In the genomic region with DNA sequence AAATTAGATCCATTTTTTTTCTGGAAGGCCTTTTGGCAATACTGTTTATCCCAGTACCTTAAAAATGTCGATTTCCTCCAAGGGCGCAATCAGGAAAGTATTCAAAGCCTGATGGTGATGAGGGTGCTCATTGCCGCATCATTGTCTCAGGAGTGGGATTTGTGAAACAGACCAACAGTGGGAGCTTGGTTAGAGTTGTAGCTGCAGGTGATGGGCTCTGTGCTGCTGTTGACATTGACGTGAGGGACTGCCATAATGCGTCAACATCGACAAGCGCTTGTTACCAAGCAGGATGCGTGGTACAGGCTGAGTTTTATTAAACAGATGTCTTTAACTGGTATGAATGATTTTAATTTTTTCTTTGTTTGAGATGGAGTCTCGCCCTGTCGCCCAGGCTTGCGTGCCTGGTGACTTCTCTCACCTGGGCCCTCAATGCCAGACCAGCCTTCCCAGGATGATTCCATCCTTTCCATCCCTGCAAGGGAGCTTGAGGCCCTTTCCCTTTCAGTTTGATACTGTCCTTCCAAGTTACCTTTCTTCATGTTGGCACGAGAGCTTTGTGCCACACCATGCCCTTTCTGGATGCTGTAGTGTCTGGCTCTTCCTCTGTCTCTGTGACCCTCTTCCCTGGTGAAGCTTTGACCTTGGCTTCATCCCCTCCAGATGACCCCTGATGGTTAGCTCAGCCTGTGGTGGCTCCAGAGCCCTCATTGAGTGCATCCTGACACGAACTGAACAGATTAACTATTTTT, we compare ENCODE assay signal across 14 cellular contexts. TPM values are rescaled to one million over a fixed set of nuclear protein-coding genes. Genes with fewer than 3 reads are reported as not detected.
DNase-seq lines count a peak whose midpoint lies in the region; ATAC-seq and TF ChIP-seq lines count a peak whose summit lies in the region.
"Had no signal": no experiment of that assay in that cellular context is flagged by ENCODE, and none has a peak within 500 bp of the region (broad histone marks: within the 10 kb centered on the region; RNA-seq: fewer than 3 reads in every experiment).

No MANE protein-coding gene starts in this region.

- H3K4me3 ChIP-seq in lower lobe of right lung, result no peak overlapping the region
- H3K4me3 ChIP-seq in transverse colon, result no peak overlapping the region
- H3K4me3 ChIP-seq: Peyer's patch had no signal

- no peak overlapping the region for H3K4me3 Mint-ChIP-seq in stimulated activated naive CD8-positive, alpha-beta T cell treated with anti-CD3 and anti-CD28 coated beads, Interleukin-15, Interleukin-2, amounts not matched to agents 100 ng/mL and 50 ng/mL, for 24 hours
- peak overlapping the region; percentile 39 for H3K4me3 Mint-ChIP-seq in activated T-helper 17 cell treated with anti-CD3 and anti-CD28 coated beads, Interleukin-2, amount 50 U/mL, for 72 hours
- H3K4me3 Mint-ChIP-seq in type B pancreatic cell (no peak overlapping the region), glutamatergic neuron (ENCODE audit: unreplicated experiment) (no peak overlapping the region)
- H3K4me3 Mint-ChIP-seq: activated B cell treated with CpG ODN at 0.5 μM for 24 hours had no signal

- no peak for DNase-seq in stimulated activated naive CD8-positive, alpha-beta T cell treated with anti-CD3 and anti-CD28 coated beads, Interleukin-15, Interleukin-2, amounts not matched to agents 100 U/mL and 50 U/mL, for 24 hours
- DNase-seq in lower lobe of right lung (peak; percentile 7), type B pancreatic cell (ENCODE audit: extremely low spot score, unreplicated experiment) (no peak), transverse colon (no peak), glutamatergic neuron (no peak)
- DNase-seq: activated B cell treated with CpG ODN at 0.5 μM for 24 hours, activated T-cell treated with anti-CD3 and anti-CD28 coated beads for 4 hours, BE2C, left ventricle myocardium superior, NCI-H748 treated with DMSO at 0.1 percent for 48 hours, Peyer's patch had no signal

- no peak for TF ChIP-seq CTCF in lower lobe of right lung (IDR thresholded peaks at IDR 0.05)
- no peak for TF ChIP-seq CTCF in type B pancreatic cell (conservative IDR thresholded peaks at IDR 0.05)
- TF ChIP-seq CTCF in transverse colon (IDR thresholded peaks at IDR 0.05), result no peak
- TF ChIP-seq CTCF in glutamatergic neuron (IDR thresholded peaks at IDR 0.05; ENCODE audit: partially characterized antibody, unreplicated experiment), result no peak

- H3K27me3 Mint-ChIP-seq in stimulated activated naive CD8-positive, alpha-beta T cell treated with anti-CD3 and anti-CD28 coated beads, Interleukin-15, Interleukin-2, amounts not matched to agents 100 ng/mL and 50 ng/mL, for 24 hours, result no peaks in the 10 kb centered on the region
- no peaks in the 10 kb centered on the region for H3K27me3 Mint-ChIP-seq in activated T-helper 17 cell treated with anti-CD3 and anti-CD28 coated beads, Interleukin-2, amount 50 U/mL, for 72 hours
- no peaks in the 10 kb centered on the region for H3K27me3 Mint-ChIP-seq in type B pancreatic cell
- peaks cover 5% of the 10 kb centered on the region for H3K27me3 Mint-ChIP-seq in glutamatergic neuron (ENCODE audit: unreplicated experiment)
- H3K27me3 Mint-ChIP-seq: activated B cell treated with CpG ODN at 0.5 μM for 24 hours had no signal

- no peak for TF ChIP-seq EP300 in transverse colon (IDR thresholded peaks at IDR 0.05; ENCODE audit: low read depth)

- H3K9me3 Mint-ChIP-seq in stimulated activated naive CD8-positive, alpha-beta T cell treated with anti-CD3 and anti-CD28 coated beads, Interleukin-15, Interleukin-2, amounts not matched to agents 100 ng/mL and 50 ng/mL, for 24 hours, result no peaks in the 10 kb centered on the region
- no peaks in the 10 kb centered on the region for H3K9me3 Mint-ChIP-seq in activated T-helper 17 cell treated with anti-CD3 and anti-CD28 coated beads, Interleukin-2, amount 50 U/mL, for 72 hours
- H3K9me3 Mint-ChIP-seq in type B pancreatic cell (no peaks in the 10 kb centered on the region), glutamatergic neuron (ENCODE audit: unreplicated experiment) (peaks cover 3% of the 10 kb centered on the region)
- H3K9me3 Mint-ChIP-seq: activated B cell treated with CpG ODN at 0.5 μM for 24 hours had no signal

- intact Hi-C loops in lower lobe of right lung (cut with DNase I) (no loop called here), transverse colon (cut with DNase I; ENCODE audit: low total_unique reads) (no loop called here)

- 92 to 95% methylated on average over 6 to 13 of the region's 13 CpGs for WGBS in transverse colon (ENCODE audit: low coverage in 1 of 2), 2 donors

- H3K4me1 ChIP-seq in lower lobe of right lung (peaks cover 47% of the 10 kb centered on the region), transverse colon (peaks cover 1 to 33% (median 14%) of the 10 kb centered on the region in 4 donors)

- TF ChIP-seq POLR2A in transverse colon (IDR thresholded peaks at IDR 0.05), result no peak

- H3K36me3 ChIP-seq in lower lobe of right lung (peaks cover 44% of the 10 kb centered on the region), transverse colon (no peaks in the 10 kb centered on the region)

- H3K27me3 ChIP-seq in lower lobe of right lung (ENCODE audit: low read depth) (no peaks in the 10 kb centered on the region), transverse colon (no peaks in the 10 kb centered on the region)
- H3K27me3 ChIP-seq: BE2C, Peyer's patch had no signal

- H3K4me1 Mint-ChIP-seq in stimulated activated naive CD8-positive, alpha-beta T cell treated with anti-CD3 and anti-CD28 coated beads, Interleukin-15, Interleukin-2, amounts not matched to agents 100 ng/mL and 50 ng/mL, for 24 hours (ENCODE audit: low read depth), result peaks cover 84% of the 10 kb centered on the region
- H3K4me1 Mint-ChIP-seq in activated T-helper 17 cell treated with anti-CD3 and anti-CD28 coated beads, Interleukin-2, amount 50 U/mL, for 72 hours, result peaks cover 47% of the 10 kb centered on the region
- H3K4me1 Mint-ChIP-seq in type B pancreatic cell (ENCODE audit: unreplicated experiment) (peaks cover 37% of the 10 kb centered on the region), glutamatergic neuron (ENCODE audit: low read depth, unreplicated experiment) (peaks cover 9% of the 10 kb centered on the region)

- in situ Hi-C loops in transverse colon (cut with MboI; ENCODE audit: low pct_ligation_motif_present in 1 of 4, low pct_unique_long_range_greater_than_20kb in 1 of 4, low sequenced_read_pairs in 3 of 4), result no loop called here

- H3K27ac Mint-ChIP-seq in stimulated activated naive CD8-positive, alpha-beta T cell treated with anti-CD3 and anti-CD28 coated beads, Interleukin-15, Interleukin-2, amounts not matched to agents 100 ng/mL and 50 ng/mL, for 24 hours, result peak overlapping the region; percentile 82
- peak overlapping the region; percentile 36 for H3K27ac Mint-ChIP-seq in activated T-helper 17 cell treated with anti-CD3 and anti-CD28 coated beads, Interleukin-2, amount 50 U/mL, for 72 hours
- H3K27ac Mint-ChIP-seq in type B pancreatic cell (peak overlapping the region; percentile 83), glutamatergic neuron (ENCODE audit: unreplicated experiment) (no peak overlapping the region)
- H3K27ac Mint-ChIP-seq: activated B cell treated with CpG ODN at 0.5 μM for 24 hours had no signal

- no peak for ATAC-seq in stimulated activated naive CD8-positive, alpha-beta T cell treated with anti-CD3 and anti-CD28 coated beads, Interleukin-15, Interleukin-2, amounts not matched to agents 100 U/mL and 50 U/mL, for 24 hours
- ATAC-seq in activated T-helper 17 cell treated with anti-CD3 and anti-CD28 coated beads, Interleukin-2, amount 50 U/mL, for 72 hours (replicated peaks), result no peak
- ATAC-seq in lower lobe of right lung, result no peak
- no peak for ATAC-seq in GM18868 (IDR thresholded peaks at IDR 0.05; ENCODE audit: unreplicated experiment)
- ATAC-seq: left ventricle myocardium superior had no signal

- H3K36me3 Mint-ChIP-seq in stimulated activated naive CD8-positive, alpha-beta T cell treated with anti-CD3 and anti-CD28 coated beads, Interleukin-15, Interleukin-2, amounts not matched to agents 100 ng/mL and 50 ng/mL, for 24 hours (ENCODE audit: low read depth), result peaks cover 66% of the 10 kb centered on the region
- peaks cover 83% of the 10 kb centered on the region for H3K36me3 Mint-ChIP-seq in activated T-helper 17 cell treated with anti-CD3 and anti-CD28 coated beads, Interleukin-2, amount 50 U/mL, for 72 hours (ENCODE audit: low read depth)
- H3K36me3 Mint-ChIP-seq in type B pancreatic cell, result peaks cover 27% of the 10 kb centered on the region
- no peaks in the 10 kb centered on the region for H3K36me3 Mint-ChIP-seq in glutamatergic neuron (ENCODE audit: unreplicated experiment)

- H3K27ac ChIP-seq in lower lobe of right lung (no peak overlapping the region), transverse colon (no peak overlapping the region)

- no peaks in the 10 kb centered on the region for H3K9me3 ChIP-seq in lower lobe of right lung
- H3K9me3 ChIP-seq in transverse colon, result no peaks in the 10 kb centered on the region
- H3K9me3 ChIP-seq: BE2C, Peyer's patch had no signal

RNA-seq across cellular contexts. Expression of a gene that starts 10.6 kb away (rescaled TPM):
- total RNA-seq in activated T-helper 17 cell treated with anti-CD3 and anti-CD28 coated beads, Interleukin-2, amount 50 U/mL, for 72 hours, result 100 to 1,000 TPM; 115 to 118 TPM
- total RNA-seq in lower lobe of right lung (105 TPM), type B pancreatic cell (ENCODE audit: low replicate concordance) (90.8 and 121 TPM in 2 replicates), transverse colon (100 to 1,000 TPM in 2 of 4 donors, 10 to 100 TPM in 2; 70.3 to 211 (median 116) TPM), glutamatergic neuron (ENCODE audit: unreplicated experiment) (83.6 TPM)

RNA-seq across cellular contexts. Expression of a gene that starts 22.4 kb away (rescaled TPM):
- total RNA-seq in activated T-helper 17 cell treated with anti-CD3 and anti-CD28 coated beads, Interleukin-2, amount 50 U/mL, for 72 hours, result 10 to 100 TPM; 19.3 to 22.4 TPM
- 24.0 TPM for total RNA-seq in lower lobe of right lung
- total RNA-seq in type B pancreatic cell (ENCODE audit: low replicate concordance), result 34.3 and 38.8 TPM in 2 replicates
- 10 to 100 TPM; 12.7 to 75.9 (median 16.9) TPM for total RNA-seq in transverse colon
- total RNA-seq in glutamatergic neuron (ENCODE audit: unreplicated experiment), result 20.2 TPM
